In the genomic region with DNA sequence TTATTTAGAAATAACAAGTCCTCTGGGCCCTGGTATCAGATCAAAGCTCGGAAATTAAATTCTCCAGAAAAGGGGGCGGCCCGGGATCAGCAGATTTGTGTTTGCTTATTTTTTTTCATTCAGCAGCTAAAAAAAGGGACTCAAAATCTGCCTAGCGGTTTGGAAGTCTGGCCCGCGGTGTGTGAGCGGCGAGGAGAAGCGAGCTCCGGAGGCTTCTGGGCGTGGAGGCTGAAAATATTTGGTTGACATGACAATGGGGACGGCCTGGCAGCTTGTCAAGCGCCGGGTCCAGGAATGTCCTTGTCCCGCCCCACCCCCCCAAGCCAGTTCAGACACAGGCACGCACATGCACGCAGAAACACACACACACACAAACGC, we compare ENCODE assay signal across 10 cellular contexts. TPM values are rescaled to one million over a fixed set of nuclear protein-coding genes. Genes with fewer than 3 reads are reported as not detected.
DNase-seq lines count a peak whose midpoint lies in the region; ATAC-seq and TF ChIP-seq lines count a peak whose summit lies in the region.
"Had no signal": no experiment of that assay in that cellular context is flagged by ENCODE, and none has a peak within 500 bp of the region (broad histone marks: within the 10 kb centered on the region; RNA-seq: fewer than 3 reads in every experiment).

No MANE protein-coding gene starts in this region.

- DNase-seq in SIG-M5 treated with dmso at 0.1 percent for 504 hours (lab: John Stamatoyannopoulos, UW; ENCODE audit: unreplicated experiment) (peak; percentile 14), SIG-M5 (lab: John Stamatoyannopoulos, UW) (no peak), coronary artery (ENCODE audit: low spot score) (no peak), lung microvascular endothelial cell (ENCODE audit: low read depth in 2 of 2) (peak; percentile 32 to 95), aorta (peak; percentile 67 to 77), germinal center (ENCODE audit: low spot score) (no peak)
- DNase-seq in activated T-cell treated with anti-CD3 and anti-CD28 coated beads, Interleukin-2, amount 50 U/mL, for 48 hours: no peak

- H3K27me3 ChIP-seq in aorta (ENCODE audit: control insufficient read depth in 1 of 2, insufficient read depth in 2 of 2, low read length in 1 of 2): no peaks in the 10 kb centered on the region

- WGBS in aorta, 2 donors: 2 to 6% methylated on average over 18 of the region's 18 CpGs

- H3K9me3 ChIP-seq in aorta (ENCODE audit: control insufficient read depth, low read length): no peaks in the 10 kb centered on the region

- intact Hi-C loops in aorta (cut with DNase I): loop anchor here (5.0 to 10.0 kb wide), 3 partner anchors 161 to 309 kb away; no protein-coding TSS in a partner anchor

- H3K4me1 ChIP-seq in aorta (ENCODE audit: control insufficient read depth in 1 of 2, insufficient read depth in 2 of 2, low read length in 2 of 2): no peaks in the 10 kb centered on the region

- peak overlapping the region in 1 of 2 donors; percentile 89 for H3K27ac ChIP-seq in coronary artery
- no peak overlapping the region for H3K27ac ChIP-seq in aorta (ENCODE audit: low read depth in 1 of 2, low read length in 2 of 2)

- TF ChIP-seq CTCF in coronary artery (IDR thresholded peaks at IDR 0.05): no peak

- H3K4me3 ChIP-seq in coronary artery: peak overlapping the region; percentile 73
- H3K4me3 ChIP-seq in aorta (ENCODE audit: low read length in 2 of 2): no peak overlapping the region

- ATAC-seq in aorta (ENCODE audit: low FRiP score): no peak
- no peak for ATAC-seq in GM21619 (IDR thresholded peaks at IDR 0.05; ENCODE audit: unreplicated experiment)

- no peaks in the 10 kb centered on the region for H3K36me3 ChIP-seq in aorta (ENCODE audit: control insufficient read depth in 1 of 2, insufficient read depth in 2 of 2, low read length in 1 of 2)

RNA-seq across cellular contexts. Expression of gene FOXL3, which starts 43.4 kb away (rescaled TPM):
- total RNA-seq in lung microvascular endothelial cell: not detected in 2 replicates
- total RNA-seq in aorta: not detected
- not detected for polyA plus RNA-seq in aorta
- polyA plus RNA-seq: AG04450, immature natural killer cell had no signal

Comparison
In these comparisons a context has a peak if more than half of its experiments do, and no peak if none do; other contexts are left out.
1. DNase-seq: peak in SIG-M5 treated with dmso at 0.1 percent for 504 hours (single experiment), lung microvascular endothelial cell (2 of 2) and aorta (2 of 2); none in SIG-M5 (single experiment), coronary artery (single experiment), germinal center (single experiment) and activated T-cell treated with anti-CD3 and anti-CD28 coated beads, Interleukin-2, amount 50 U/mL, for 48 hours (0 of 2).